Comparison of ENCODE assay signal across 1 cellular context in the genomic region with DNA sequence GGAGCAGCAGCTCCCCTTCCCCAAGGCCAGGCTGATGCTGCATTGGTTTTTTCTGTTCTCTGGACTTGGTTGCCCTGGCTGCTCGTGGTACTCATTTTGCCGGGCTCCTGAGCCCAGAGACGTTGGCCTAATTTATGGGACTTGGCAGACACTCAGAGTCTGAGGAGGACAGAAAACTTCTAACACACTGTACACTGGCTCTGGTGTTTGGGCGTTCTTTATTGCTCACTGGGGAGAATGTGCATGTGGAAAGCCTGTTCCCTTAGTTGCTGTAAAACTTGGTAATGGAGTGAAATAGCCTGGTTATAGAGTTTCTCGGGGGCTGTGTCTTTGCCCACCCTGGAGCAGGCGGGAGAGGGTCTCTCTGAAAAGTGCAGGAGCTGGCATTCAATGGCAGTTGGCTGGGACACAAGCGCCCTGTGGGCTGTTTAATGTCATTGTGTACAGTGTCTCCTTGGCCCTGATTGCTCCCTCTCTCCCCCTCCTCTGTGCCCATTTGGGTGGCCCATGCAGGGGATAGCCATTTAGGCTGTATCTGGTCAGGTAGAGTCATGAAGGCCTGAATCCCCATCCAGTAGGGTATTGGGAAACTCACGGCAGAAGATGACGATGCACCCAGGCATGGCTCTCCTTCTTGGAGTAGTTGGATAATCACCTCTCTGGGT.
TF ChIP-seq lines count a peak whose summit lies in the region.

No MANE protein-coding gene starts in this region.

TF ChIP-seq in GM23338, 12 proteins besides CTCF, POLR2A, EP300 and RAD21 (continued from another document):
- TF ChIP-seq, protein P1, sequence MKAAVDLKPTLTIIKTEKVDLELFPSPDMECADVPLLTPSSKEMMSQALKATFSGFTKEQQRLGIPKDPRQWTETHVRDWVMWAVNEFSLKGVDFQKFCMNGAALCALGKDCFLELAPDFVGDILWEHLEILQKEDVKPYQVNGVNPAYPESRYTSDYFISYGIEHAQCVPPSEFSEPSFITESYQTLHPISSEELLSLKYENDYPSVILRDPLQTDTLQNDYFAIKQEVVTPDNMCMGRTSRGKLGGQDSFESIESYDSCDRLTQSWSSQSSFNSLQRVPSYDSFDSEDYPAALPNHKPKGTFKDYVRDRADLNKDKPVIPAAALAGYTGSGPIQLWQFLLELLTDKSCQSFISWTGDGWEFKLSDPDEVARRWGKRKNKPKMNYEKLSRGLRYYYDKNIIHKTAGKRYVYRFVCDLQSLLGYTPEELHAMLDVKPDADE (IDR thresholded peaks at IDR 0.05) = no peak
- TF ChIP-seq POLR2AphosphoS5 (IDR thresholded peaks at IDR 0.05; ENCODE audit: low read depth) = no peak
